Comparison of ENCODE assay signal across 15 cellular contexts in genomic region chr2:157267476-157267875, GRCh38. TPM values are rescaled to one million over a fixed set of nuclear protein-coding genes. Genes with fewer than 3 reads are reported as not detected.
"Had no signal": no experiment of that assay in that cellular context is flagged by ENCODE, and none has a peak within 500 bp of the region (broad histone marks: within the 10 kb centered on the region; RNA-seq: fewer than 3 reads in every experiment).

No MANE protein-coding gene starts in this region.

- ATAC-seq: effector memory CD8-positive, alpha-beta T cell had no signal

- H3K9me3 ChIP-seq: transverse colon had no signal

- H3K27ac ChIP-seq: SK-N-MC, transverse colon, VCaP had no signal

- H3K4me3 Mint-ChIP-seq: activated CD4-positive, alpha-beta T cell treated with anti-CD3 and anti-CD28 coated beads, Interleukin-2, amount 10 ng/mL, durations not matched to agents 24 days and 14 days; effector memory CD8-positive, alpha-beta T cell; nephron had no signal

- H3K27me3 ChIP-seq: transverse colon had no signal

- H3K4me3 ChIP-seq: SK-N-MC, transverse colon had no signal

- H3K9me3 Mint-ChIP-seq: activated CD4-positive, alpha-beta T cell treated with anti-CD3 and anti-CD28 coated beads, Interleukin-2, amount 10 ng/mL, durations not matched to agents 24 days and 14 days; effector memory CD8-positive, alpha-beta T cell; nephron had no signal

- DNase-seq: activated CD4-positive, alpha-beta T cell treated with anti-CD3 and anti-CD28 coated beads, Interleukin-2, amount 10 ng/mL, durations not matched to agents 24 days and 14 days; dermis blood vessel endothelial cell; effector memory CD8-positive, alpha-beta T cell; kidney glomerular epithelial cell; mesendoderm; occipital lobe; stimulated activated CD4-positive, alpha-beta T cell treated with anti-CD3 and anti-CD28 coated beads, Interleukin-4, amount 100 ng/mL, for 1 hour; stimulated activated naive CD4-positive, alpha-beta T cell; T-helper 9 cell; transverse colon had no signal

- H3K36me3 ChIP-seq: transverse colon had no signal

- H3K27ac Mint-ChIP-seq: activated CD4-positive, alpha-beta T cell treated with anti-CD3 and anti-CD28 coated beads, Interleukin-2, amount 10 ng/mL, durations not matched to agents 24 days and 14 days; effector memory CD8-positive, alpha-beta T cell; nephron had no signal

RNA-seq across cellular contexts. Expression of gene GALNT5, which starts 10.0 kb away (rescaled TPM):
- total RNA-seq: activated CD4-positive, alpha-beta T cell treated with anti-CD3 and anti-CD28 coated beads, Interleukin-2, amount 10 ng/mL, durations not matched to agents 24 days and 14 days had no signal

RNA-seq across cellular contexts. Expression of gene ERMN, which starts 58.1 kb away (rescaled TPM):
- total RNA-seq: bronchial epithelial cell, chondrocyte, dermis blood vessel endothelial cell had no signal
